Comparison of ENCODE assay signal across 9 cellular contexts in the genomic region with DNA sequence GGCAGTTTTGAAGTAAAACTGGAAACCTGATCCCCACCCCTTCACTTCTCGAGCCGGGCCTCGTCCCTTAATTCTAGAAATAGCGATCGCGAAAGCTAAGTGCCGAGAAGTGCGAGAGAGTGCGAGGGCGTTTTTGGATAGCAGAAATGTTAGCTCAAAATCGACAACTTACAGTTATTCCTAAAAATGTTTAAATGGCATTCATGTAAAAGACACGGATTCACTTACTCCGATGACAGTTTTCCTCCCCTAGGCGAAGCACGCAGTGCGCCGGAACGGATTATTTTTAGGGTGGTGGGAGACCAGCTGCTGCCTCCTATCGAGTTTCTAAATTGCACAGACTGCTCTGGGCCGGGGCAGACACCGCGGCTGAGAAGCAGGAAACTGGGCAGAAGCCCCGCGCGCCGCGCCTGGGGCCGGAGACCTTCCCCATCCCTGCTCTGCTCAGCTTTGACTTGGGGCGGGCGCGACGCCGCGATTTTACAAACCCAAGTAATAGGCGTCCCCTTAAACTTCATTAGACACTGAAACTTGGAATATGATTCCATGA. TPM values are rescaled to one million over a fixed set of nuclear protein-coding genes. Genes with fewer than 3 reads are reported as not detected.
A peak's percentile ranks its signal among the peaks of the same experiment; 100 is the strongest.
DNase-seq lines count a peak whose midpoint lies in the region; ATAC-seq, FAIRE-seq and TF ChIP-seq lines count a peak whose summit lies in the region.
"Had no signal": no experiment of that assay in that cellular context is flagged by ENCODE, and none has a peak within 500 bp of the region (broad histone marks: within the 10 kb centered on the region; RNA-seq: fewer than 3 reads in every experiment).

ABCC9 (minus strand) TSS at position 455 of the 550 bp plus-strand sequence. CDS start 4,752 bp downstream, outside the sequence.

- POLR2A ChIA-PET in activated CD8-positive, alpha-beta T cell treated with anti-CD3 and anti-CD28 coated beads, Interleukin-2, amount 10 ng/mL, durations not matched to agents 7 days and 5 days (lab: Charles Lee), result no interaction called here

- H3K4me1 Mint-ChIP-seq in activated CD8-positive, alpha-beta T cell treated with anti-CD3 and anti-CD28 coated beads, Interleukin-2, amount 10 ng/mL, durations not matched to agents 7 days and 5 days (ENCODE audit: low read depth), result peaks cover 13% of the 10 kb centered on the region
- no peaks in the 10 kb centered on the region for H3K4me1 Mint-ChIP-seq in natural killer cell treated with Interleukin-12 subunit alpha and Interleukin-12 subunit beta and Interleukin-15 and Interleukin-18, amount 100 ng/mL, for 72 hours (ENCODE audit: low read depth in 2 of 2)

- no peaks in the 10 kb centered on the region for H3K36me3 ChIP-seq in osteoblast (ENCODE audit: insufficient read depth, low read length)

- DNase-seq in DMS53 (lab: John Stamatoyannopoulos, UW), result peak; percentile 61
- DNase-seq in DMS53 treated with DMSO at 0.1 percent for 48 hours (lab: John Stamatoyannopoulos, UW; ENCODE audit: unreplicated experiment), result no peak
- no peak for DNase-seq in activated CD8-positive, alpha-beta T cell treated with anti-CD3 and anti-CD28 coated beads, Interleukin-2, amount 10 ng/mL, durations not matched to agents 7 days and 5 days
- DNase-seq in Right ventricle myocardium inferior (ENCODE audit: missing footprints), result peak; percentile 66
- peak; percentile 58 for DNase-seq in osteoblast (ENCODE audit: insufficient read length, low spot score, missing footprints)
- no peak for DNase-seq in natural killer cell treated with Interleukin-12 subunit alpha and Interleukin-12 subunit beta and Interleukin-15 and Interleukin-18, amount 100 ng/mL, for 72 hours (ENCODE audit: low spot score)
- no peak for DNase-seq in RCC 7860 (ENCODE audit: low spot score)
- no peak for DNase-seq in NCI-H510A (lab: John Stamatoyannopoulos, UW)

- no peak for TF ChIP-seq CTCF in osteoblast (IDR thresholded peaks at IDR 0.05; ENCODE audit: extremely low read depth, low read depth, low read length)

- H2AFZ ChIP-seq in osteoblast (ENCODE audit: low read length), result peak within 1 kb of the TSS; percentile 91

- H3K36me3 Mint-ChIP-seq in activated CD8-positive, alpha-beta T cell treated with anti-CD3 and anti-CD28 coated beads, Interleukin-2, amount 10 ng/mL, durations not matched to agents 7 days and 5 days (ENCODE audit: low read depth), result no peaks in the 10 kb centered on the region
- no peaks in the 10 kb centered on the region for H3K36me3 Mint-ChIP-seq in natural killer cell treated with Interleukin-12 subunit alpha and Interleukin-12 subunit beta and Interleukin-15 and Interleukin-18, amount 100 ng/mL, for 72 hours

- peaks cover 6% of the 10 kb centered on the region for H3K4me1 ChIP-seq in osteoblast (ENCODE audit: insufficient read depth, low read length)

- peak within 1 kb of the TSS; percentile 99 for H3K4me2 ChIP-seq in osteoblast (ENCODE audit: insufficient read depth, low read length)

- peak within 1 kb of the TSS; percentile 73 for H3K4me3 ChIP-seq in osteoblast (ENCODE audit: insufficient read depth, low read length)

- peak; percentile 51 for ATAC-seq in activated CD8-positive, alpha-beta T cell treated with anti-CD3 and anti-CD28 coated beads, Interleukin-2, amount 10 ng/mL, durations not matched to agents 7 days and 5 days
- peak; percentile 81 for ATAC-seq in Right ventricle myocardium inferior
- ATAC-seq in natural killer cell treated with Interleukin-12 subunit alpha and Interleukin-12 subunit beta and Interleukin-15 and Interleukin-18, amount 100 ng/mL, for 72 hours, result no peak

- H3K9me3 ChIP-seq in osteoblast (ENCODE audit: low read depth, low read length), result peaks cover under 1% of the 10 kb centered on the region

- CTCF ChIA-PET in activated CD8-positive, alpha-beta T cell treated with anti-CD3 and anti-CD28 coated beads, Interleukin-2, amount 10 ng/mL, durations not matched to agents 7 days and 5 days (lab: Charles Lee), result no interaction called here

- intact Hi-C loops in Right ventricle myocardium inferior (cut with DNase I), result loop anchor here (1.0 to 5.0 kb wide), 4 partner anchors 41 to 167 kb away; partner anchors contain the start of gene KCNJ8

- H3K27ac ChIP-seq in osteoblast (ENCODE audit: low read depth, low read length), result peak within 1 kb of the TSS; percentile 51

- no peak within 1 kb of the TSS for H3K27ac Mint-ChIP-seq in activated CD8-positive, alpha-beta T cell treated with anti-CD3 and anti-CD28 coated beads, Interleukin-2, amount 10 ng/mL, durations not matched to agents 7 days and 5 days
- H3K27ac Mint-ChIP-seq in natural killer cell treated with Interleukin-12 subunit alpha and Interleukin-12 subunit beta and Interleukin-15 and Interleukin-18, amount 100 ng/mL, for 72 hours, result no peak within 1 kb of the TSS

- H3K27me3 ChIP-seq in osteoblast (ENCODE audit: insufficient read depth, low read length), result peaks cover 38% of the 10 kb centered on the region

- no peaks in the 10 kb centered on the region for H3K9me3 Mint-ChIP-seq in activated CD8-positive, alpha-beta T cell treated with anti-CD3 and anti-CD28 coated beads, Interleukin-2, amount 10 ng/mL, durations not matched to agents 7 days and 5 days (ENCODE audit: insufficient read depth)
- H3K9me3 Mint-ChIP-seq in natural killer cell treated with Interleukin-12 subunit alpha and Interleukin-12 subunit beta and Interleukin-15 and Interleukin-18, amount 100 ng/mL, for 72 hours, result no peaks in the 10 kb centered on the region

- H3K4me3 Mint-ChIP-seq in activated CD8-positive, alpha-beta T cell treated with anti-CD3 and anti-CD28 coated beads, Interleukin-2, amount 10 ng/mL, durations not matched to agents 7 days and 5 days, result peak within 1 kb of the TSS; percentile 42
- H3K4me3 Mint-ChIP-seq in natural killer cell treated with Interleukin-12 subunit alpha and Interleukin-12 subunit beta and Interleukin-15 and Interleukin-18, amount 100 ng/mL, for 72 hours, result no peak within 1 kb of the TSS

- no peaks in the 10 kb centered on the region for H4K20me1 ChIP-seq in osteoblast (ENCODE audit: insufficient read depth, low read length)

- H3K79me2 ChIP-seq in osteoblast (ENCODE audit: insufficient read depth, low read length), result no peaks in the 10 kb centered on the region

- H3K27me3 Mint-ChIP-seq in activated CD8-positive, alpha-beta T cell treated with anti-CD3 and anti-CD28 coated beads, Interleukin-2, amount 10 ng/mL, durations not matched to agents 7 days and 5 days (ENCODE audit: low read depth), result peaks cover 41% of the 10 kb centered on the region
- peaks cover 23 to 48% of the 10 kb centered on the region in 2 donors for H3K27me3 Mint-ChIP-seq in natural killer cell treated with Interleukin-12 subunit alpha and Interleukin-12 subunit beta and Interleukin-15 and Interleukin-18, amount 100 ng/mL, for 72 hours

- no peak for FAIRE-seq in RCC 7860 (lab: Jason Lieb, UNC)
- FAIRE-seq: A204.1 had no signal

RNA-seq across cellular contexts. Expression of gene ABCC9, which starts in this region (rescaled TPM):
- total RNA-seq in activated CD8-positive, alpha-beta T cell treated with anti-CD3 and anti-CD28 coated beads, Interleukin-2, amount 10 ng/mL, durations not matched to agents 7 days and 5 days, result not detected
- total RNA-seq in Right ventricle myocardium inferior, result 78.1 TPM
- total RNA-seq in osteoblast, result 14.5 and 28.3 TPM in 2 replicates
- not detected for total RNA-seq in natural killer cell treated with Interleukin-12 subunit alpha and Interleukin-12 subunit beta and Interleukin-15 and Interleukin-18, amount 100 ng/mL, for 72 hours

Comparison
In these comparisons a context has a peak if more than half of its experiments do, and no peak if none do; other contexts are left out.
1. RNA of gene ABCC9 (total RNA-seq): 78.1 TPM in Right ventricle myocardium inferior (single experiment) and 14.5 to 28.3 TPM in osteoblast; not detected in natural killer cell treated with Interleukin-12 subunit alpha and Interleukin-12 subunit beta and Interleukin-15 and Interleukin-18, amount 100 ng/mL, for 72 hours and not detected in activated CD8-positive, alpha-beta T cell treated with anti-CD3 and anti-CD28 coated beads, Interleukin-2, amount 10 ng/mL, durations not matched to agents 7 days and 5 days; every median in the first group is over 10 times any median in the second.
2. DNase-seq: peak in DMS53 (single experiment), Right ventricle myocardium inferior (single experiment) and osteoblast (single experiment); none in DMS53 treated with DMSO at 0.1 percent for 48 hours (single experiment), activated CD8-positive, alpha-beta T cell treated with anti-CD3 and anti-CD28 coated beads, Interleukin-2, amount 10 ng/mL, durations not matched to agents 7 days and 5 days (single experiment), natural killer cell treated with Interleukin-12 subunit alpha and Interleukin-12 subunit beta and Interleukin-15 and Interleukin-18, amount 100 ng/mL, for 72 hours (single experiment), RCC 7860 (single experiment) and NCI-H510A (single experiment).
3. Peak in ATAC-seq in activated CD8-positive, alpha-beta T cell treated with anti-CD3 and anti-CD28 coated beads, Interleukin-2, amount 10 ng/mL, durations not matched to agents 7 days and 5 days; RNA of the gene not detected or under 1 TPM.